11 cellular contexts compared by ENCODE assay signal in the genomic region with DNA sequence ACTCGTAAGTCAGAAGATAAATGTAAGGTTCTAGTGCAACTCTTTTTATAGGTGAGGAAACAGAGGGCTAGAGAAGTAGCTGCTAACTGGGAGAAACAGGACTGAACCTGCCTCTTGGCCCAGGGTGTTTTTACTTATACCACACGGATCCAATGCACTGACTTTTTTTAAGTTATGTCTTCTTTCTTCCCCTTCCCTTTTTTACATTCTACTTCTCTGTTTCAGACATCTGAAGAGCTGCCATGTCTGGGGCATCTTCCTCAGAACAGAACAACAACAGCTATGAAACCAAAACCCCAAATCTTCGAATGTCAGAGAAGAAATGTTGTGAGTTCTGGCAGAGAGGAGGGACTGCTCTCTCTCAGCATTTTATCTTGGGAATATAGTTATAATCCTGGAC. TPM values are rescaled to one million over a fixed set of nuclear protein-coding genes. Genes with fewer than 3 reads are reported as not detected.
DNase-seq lines count a peak whose midpoint lies in the region; ATAC-seq and TF ChIP-seq lines count a peak whose summit lies in the region.
"Had no signal": no experiment of that assay in that cellular context is flagged by ENCODE, and none has a peak within 500 bp of the region (broad histone marks: within the 10 kb centered on the region; RNA-seq: fewer than 3 reads in every experiment).

No MANE protein-coding gene starts in this region.

- peak overlapping the region; percentile 12 for H3K27ac Mint-ChIP-seq in CD8-positive, alpha-beta T cell
- H3K27ac Mint-ChIP-seq in osteocyte (ENCODE audit: unreplicated experiment) (peak overlapping the region; percentile 95), endodermal cell (no peak overlapping the region)

- peaks cover under 1% of the 10 kb centered on the region for H3K36me3 ChIP-seq in CD8-positive, alpha-beta T cell (ENCODE audit: insufficient read depth, low read length)
- no peaks in the 10 kb centered on the region for H3K36me3 ChIP-seq in colonic mucosa
- peaks cover under 1% of the 10 kb centered on the region for H3K36me3 ChIP-seq in endodermal cell (ENCODE audit: control insufficient read depth, insufficient read depth, low read length)

- no peaks in the 10 kb centered on the region for H3K9me3 ChIP-seq in CD8-positive, alpha-beta T cell (ENCODE audit: low read length)
- H3K9me3 ChIP-seq in colonic mucosa (no peaks in the 10 kb centered on the region), endodermal cell (ENCODE audit: control insufficient read depth, low read length) (no peaks in the 10 kb centered on the region)

- intact Hi-C loops in CD8-positive, alpha-beta T cell (cut with DNase I, micrococcal nuclease): loop anchor here (5.0 to 10.0 kb wide), 6 partner anchors 132 to 1302 kb away; a partner anchor contains a TSS
- intact Hi-C loops in colonic mucosa (cut with DNase I): no loop called here

- no peak overlapping the region for H3K4me3 ChIP-seq in CD8-positive, alpha-beta T cell (ENCODE audit: low read depth, low read length)
- no peak overlapping the region for H3K4me3 ChIP-seq in colonic mucosa
- H3K4me3 ChIP-seq in endodermal cell (ENCODE audit: low read length): no peak overlapping the region
- H3K4me3 ChIP-seq in coronary artery: no peak overlapping the region

- H3K27me3 ChIP-seq in CD8-positive, alpha-beta T cell (ENCODE audit: insufficient read depth, low read length): no peaks in the 10 kb centered on the region
- H3K27me3 ChIP-seq in colonic mucosa (no peaks in the 10 kb centered on the region), endodermal cell (ENCODE audit: control insufficient read depth, insufficient read depth, low read length, poor library complexity, severe bottlenecking) (no peaks in the 10 kb centered on the region)

- H3K4me1 ChIP-seq in CD8-positive, alpha-beta T cell (ENCODE audit: insufficient read depth, low read length): peaks cover 19% of the 10 kb centered on the region
- H3K4me1 ChIP-seq in colonic mucosa: peaks cover 12% of the 10 kb centered on the region
- no peaks in the 10 kb centered on the region for H3K4me1 ChIP-seq in endodermal cell (ENCODE audit: control insufficient read depth, insufficient read depth, low read length)

- H3K9ac ChIP-seq in colonic mucosa (ENCODE audit: low read depth in 2 of 2, low read length in 2 of 2) (peak overlapping the region in 1 of 2 donors; percentile 99), endodermal cell (ENCODE audit: extremely low read depth, low read length, poor library complexity, severe bottlenecking) (no peak overlapping the region)

- TF ChIP-seq CTCF in CD8-positive, alpha-beta T cell (IDR thresholded peaks at IDR 0.05): no peak
- no peak for TF ChIP-seq CTCF in colonic mucosa (IDR thresholded peaks at IDR 0.05)
- no peak for TF ChIP-seq CTCF in osteocyte (IDR thresholded peaks at IDR 0.05)
- TF ChIP-seq CTCF in endodermal cell (conservative IDR thresholded peaks at IDR 0.05): no peak
- no peak for TF ChIP-seq CTCF in coronary artery (IDR thresholded peaks at IDR 0.05)

- peak overlapping the region; percentile 72 for H3K4me3 Mint-ChIP-seq in CD8-positive, alpha-beta T cell
- H3K4me3 Mint-ChIP-seq in osteocyte (ENCODE audit: unreplicated experiment) (no peak overlapping the region), endodermal cell (no peak overlapping the region)

- no peak for DNase-seq in CD8-positive, alpha-beta T cell
- peak; percentile 32 for DNase-seq in NOMO-1 treated with dmso at 0.1 percent for 144 hours (lab: John Stamatoyannopoulos, UW; ENCODE audit: unreplicated experiment)
- DNase-seq in colonic mucosa: no peak
- DNase-seq in osteocyte (ENCODE audit: extremely low spot score, unreplicated experiment): no peak
- DNase-seq in endodermal cell: no peak
- DNase-seq in coronary artery (ENCODE audit: low spot score): no peak
- no peak for DNase-seq in retina
- no peak for DNase-seq in ecto neural progenitor cell (ENCODE audit: low spot score)
- DNase-seq: DMS 273 treated with DMSO at 0.1 percent for 48 hours had no signal

- H3K36me3 Mint-ChIP-seq in CD8-positive, alpha-beta T cell: peaks cover 14% of the 10 kb centered on the region
- no peaks in the 10 kb centered on the region for H3K36me3 Mint-ChIP-seq in osteocyte (ENCODE audit: unreplicated experiment)
- no peaks in the 10 kb centered on the region for H3K36me3 Mint-ChIP-seq in endodermal cell (ENCODE audit: low read depth)

- 90 to 100% methylated on average over 1 to 3 of the region's 3 CpGs for WGBS in endodermal cell (ENCODE audit: insufficient coverage in 1 of 2, insufficient read length in 1 of 2), 2 experiments

- H3K9me3 Mint-ChIP-seq in CD8-positive, alpha-beta T cell: no peaks in the 10 kb centered on the region
- H3K9me3 Mint-ChIP-seq in osteocyte (ENCODE audit: unreplicated experiment): no peaks in the 10 kb centered on the region
- no peaks in the 10 kb centered on the region for H3K9me3 Mint-ChIP-seq in endodermal cell

- no peaks in the 10 kb centered on the region for H3K27me3 Mint-ChIP-seq in CD8-positive, alpha-beta T cell (ENCODE audit: low read depth)
- H3K27me3 Mint-ChIP-seq in osteocyte (ENCODE audit: unreplicated experiment) (no peaks in the 10 kb centered on the region), endodermal cell (ENCODE audit: insufficient read depth) (peaks cover 2% of the 10 kb centered on the region)

- peaks cover 35% of the 10 kb centered on the region for H3K4me1 Mint-ChIP-seq in CD8-positive, alpha-beta T cell (ENCODE audit: low read depth)
- peaks cover 29% of the 10 kb centered on the region for H3K4me1 Mint-ChIP-seq in osteocyte (ENCODE audit: unreplicated experiment)
- peaks cover 13% of the 10 kb centered on the region for H3K4me1 Mint-ChIP-seq in endodermal cell

- CTCF ChIA-PET in CD8-positive, alpha-beta T cell (lab: Charles Lee): interaction anchor here (0.8 to 2.2 kb wide), 3 partner anchors 21 to 30 kb away, joined by 3 to 5 read pairs (median 4); no protein-coding TSS in a partner anchor

- POLR2A ChIA-PET in CD8-positive, alpha-beta T cell (lab: Charles Lee): no interaction called here

- ATAC-seq in CD8-positive, alpha-beta T cell: no peak

- H3K27ac ChIP-seq in CD8-positive, alpha-beta T cell (ENCODE audit: low read depth, low read length): no peak overlapping the region
- H3K27ac ChIP-seq in colonic mucosa (peak overlapping the region; percentile 91), endodermal cell (ENCODE audit: low read depth, low read length) (no peak overlapping the region), coronary artery (peak overlapping the region in 1 of 2 donors; percentile 17)

RNA-seq across cellular contexts. Expression of a gene that starts 1.4 kb away (rescaled TPM):
- 1 to 10 TPM; 8.1 to 8.5 TPM for total RNA-seq in CD8-positive, alpha-beta T cell
- 10 to 100 TPM; 52.1 to 88.5 TPM for total RNA-seq in colonic mucosa
- total RNA-seq in osteocyte: 15.8 TPM in 2 replicates
- total RNA-seq in endodermal cell: 10 to 100 TPM; 11.2 to 13.4 TPM
- 5.9 TPM for polyA plus RNA-seq in endodermal cell (2013, experiment 1 of 2)
- polyA plus RNA-seq in endodermal cell (2013, experiment 2 of 2): 5.1 TPM

RNA-seq across cellular contexts. Expression of a gene that starts 3.5 kb away (rescaled TPM):
- 10 to 100 TPM; 18.9 to 19.3 TPM for total RNA-seq in CD8-positive, alpha-beta T cell
- total RNA-seq in colonic mucosa (1 to 10 TPM; 5.7 to 8.0 TPM), osteocyte (4.6 and 4.8 TPM in 2 replicates), endodermal cell (10 to 100 TPM; 10.8 to 18.8 TPM)
- 13.6 TPM for polyA plus RNA-seq in endodermal cell (2013, experiment 1 of 2)
- 12.5 TPM for polyA plus RNA-seq in endodermal cell (2013, experiment 2 of 2)

RNA-seq across cellular contexts. Expression of a gene that starts 21.9 kb away (rescaled TPM):
- under 1 TPM; 0.27 to 0.31 TPM for total RNA-seq in CD8-positive, alpha-beta T cell
- total RNA-seq in colonic mucosa (10 to 100 TPM; 12.0 to 25.5 TPM), osteocyte (not detected in 2 replicates), endodermal cell (under 1 TPM; 0.55 to 0.60 TPM)
- polyA plus RNA-seq in endodermal cell (2013, experiment 1 of 2): 0.21 TPM
- 0.12 TPM for polyA plus RNA-seq in endodermal cell (2013, experiment 2 of 2)
- total RNA-seq: glomerular endothelial cell had no signal

RNA-seq across cellular contexts. Expression of a gene that starts 34.2 kb away (rescaled TPM):
- total RNA-seq in CD8-positive, alpha-beta T cell: 1 to 10 TPM; 1.8 to 2.4 TPM
- 1 to 10 TPM; 5.0 to 9.6 TPM for total RNA-seq in colonic mucosa
- total RNA-seq in osteocyte: not detected in 2 replicates
- not detected for total RNA-seq in endodermal cell
- not detected for polyA plus RNA-seq in endodermal cell (2013, experiment 1 of 2)
- polyA plus RNA-seq in endodermal cell (2013, experiment 2 of 2): not detected
- total RNA-seq: chondrocyte, glomerular endothelial cell had no signal

RNA-seq across cellular contexts. Expression of a gene that starts 49.6 kb away (rescaled TPM):
- total RNA-seq in CD8-positive, alpha-beta T cell: not detected
- 1 to 10 TPM; 1.9 to 2.3 TPM for total RNA-seq in colonic mucosa
- total RNA-seq in osteocyte: not detected in 2 replicates
- not detected for total RNA-seq in endodermal cell
- polyA plus RNA-seq in endodermal cell (2013, experiment 1 of 2): not detected
- not detected for polyA plus RNA-seq in endodermal cell (2013, experiment 2 of 2)
- total RNA-seq: chondrocyte, glomerular endothelial cell had no signal

Comparison
In these comparisons a context has a peak if more than half of its experiments do, and no peak if none do; other contexts are left out.
1. RNA of a gene that starts 21.9 kb away (total RNA-seq): 12.0 to 25.5 TPM in colonic mucosa; 0.55 to 0.60 TPM in endodermal cell, 0.27 to 0.31 TPM in CD8-positive, alpha-beta T cell and not detected in osteocyte; every median in the first group is over 4 times any median in the second.